ENCODE assay signal across 12 cellular contexts in the genomic region with DNA sequence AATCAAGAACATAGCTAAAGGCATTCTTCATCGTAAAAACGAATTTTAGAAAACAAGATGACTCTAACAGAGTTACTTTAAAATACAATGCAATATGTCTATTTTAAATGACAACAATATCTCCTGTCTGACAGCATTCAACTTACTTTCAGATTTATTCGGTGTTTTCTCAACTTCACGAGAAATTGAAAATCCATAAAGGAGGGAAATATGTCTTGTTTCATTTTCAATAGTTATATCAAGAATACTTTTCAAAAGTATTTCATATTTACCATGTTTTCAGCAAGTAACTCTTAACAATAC.
A peak's percentile ranks its signal among the peaks of the same experiment; 100 is the strongest.
DNase-seq lines count a peak whose midpoint lies in the region; ATAC-seq, FAIRE-seq and TF ChIP-seq lines count a peak whose summit lies in the region.
"Had no signal": no experiment of that assay in that cellular context is flagged by ENCODE, and none has a peak within 500 bp of the region (broad histone marks: within the 10 kb centered on the region; RNA-seq: fewer than 3 reads in every experiment).

No MANE protein-coding gene starts in this region.

- H3K27ac ChIP-seq in substantia nigra (ENCODE audit: low read depth, low read length, poor library complexity, severe bottlenecking), result peak overlapping the region; percentile 32
- H3K27ac ChIP-seq: BLaER1 had no signal

- peaks cover 28% of the 10 kb centered on the region for H3K4me1 Mint-ChIP-seq in WTC11

- H3K9ac ChIP-seq in endocrine pancreas (ENCODE audit: control insufficient read depth, insufficient read depth, low read length), result no peak overlapping the region
- H3K9ac ChIP-seq: BLaER1 had no signal

- H3K9me3 Mint-ChIP-seq in WTC11, result peaks cover 23% of the 10 kb centered on the region

- POLR2A ChIA-PET in WTC11 (lab: Charles Lee), result no interaction called here

- peaks cover 17% of the 10 kb centered on the region for H3K27me3 Mint-ChIP-seq in WTC11 (ENCODE audit: low read depth)

- CTCF ChIA-PET in WTC11 (lab: Charles Lee), result interaction anchor here (1.1 to 3.8 kb wide), 4 partner anchors 14 to 133 kb away, joined by 3 to 16 read pairs (median 8); no protein-coding TSS in a partner anchor

- no peaks in the 10 kb centered on the region for H3K27me3 ChIP-seq in endocrine pancreas (ENCODE audit: control insufficient read depth, insufficient read depth, low read length)
- H3K27me3 ChIP-seq: BLaER1, Peyer's patch had no signal

- H3K27ac Mint-ChIP-seq in WTC11, result peak overlapping the region; percentile 82

- H3K36me3 Mint-ChIP-seq in WTC11, result peaks cover 16% of the 10 kb centered on the region

- no peaks in the 10 kb centered on the region for H3K9me3 ChIP-seq in endocrine pancreas (ENCODE audit: control insufficient read depth, low read length)

- peak; percentile 23 for ATAC-seq in HG02885 (IDR thresholded peaks at IDR 0.05; ENCODE audit: poor library complexity, unreplicated experiment)
- no peak for ATAC-seq in WTC11

- no peak for TF ChIP-seq CTCF in WTC11 (IDR thresholded peaks at IDR 0.05)

- FAIRE-seq in GM19239 (lab: Jason Lieb, UNC), result no peak

- H3K4me1 ChIP-seq in endocrine pancreas (ENCODE audit: control insufficient read depth, insufficient read depth, low read length), result peaks cover 26% of the 10 kb centered on the region

- no peak overlapping the region for H3K4me3 Mint-ChIP-seq in WTC11
- H3K4me3 Mint-ChIP-seq: H9 had no signal

- peak overlapping the region; percentile 49 for H3K4me3 ChIP-seq in endocrine pancreas (ENCODE audit: control insufficient read depth, insufficient read depth, low read length)
- H3K4me3 ChIP-seq: BLaER1, Peyer's patch had no signal

- H3K36me3 ChIP-seq in endocrine pancreas (ENCODE audit: control insufficient read depth, insufficient read depth, low read length), result no peaks in the 10 kb centered on the region
- H3K36me3 ChIP-seq: BLaER1, Peyer's patch had no signal

- DNase-seq in WTC11 (ENCODE audit: low spot score) (no peak), substantia nigra (lab: John Stamatoyannopoulos, UW) (no peak), SHP77 treated with DMSO at 0.1 percent for 48 hours (lab: John Stamatoyannopoulos, UW) (no peak), NOMO-1 treated with dmso at 0.1 percent for 144 hours (lab: John Stamatoyannopoulos, UW; ENCODE audit: unreplicated experiment) (no peak), GM19239 (ENCODE audit: insufficient read length, low spot score) (no peak)
- DNase-seq: DMS 273 treated with DMSO at 0.1 percent for 48 hours, H9, Right ventricle myocardium superior had no signal

TF ChIP-seq in WTC11, 78 proteins besides CTCF, POLR2A, EP300 and RAD21:
- TF ChIP-seq ZNF512 (CRISPR knock-in tag; IDR thresholded peaks at IDR 0.05; ENCODE audit: borderline replicate concordance) (no peak), ZNF219 (CRISPR knock-in tag; IDR thresholded peaks at IDR 0.05; ENCODE audit: borderline replicate concordance) (no peak), SMAD3 (CRISPR knock-in tag; IDR thresholded peaks at IDR 0.05; ENCODE audit: borderline replicate concordance) (no peak), E2F5 (CRISPR knock-in tag; IDR thresholded peaks at IDR 0.05) (no peak), TEAD1 (CRISPR knock-in tag; IDR thresholded peaks at IDR 0.05) (no peak), AR (CRISPR knock-in tag; IDR thresholded peaks at IDR 0.05) (no peak)
- TF ChIP-seq, protein P1, sequence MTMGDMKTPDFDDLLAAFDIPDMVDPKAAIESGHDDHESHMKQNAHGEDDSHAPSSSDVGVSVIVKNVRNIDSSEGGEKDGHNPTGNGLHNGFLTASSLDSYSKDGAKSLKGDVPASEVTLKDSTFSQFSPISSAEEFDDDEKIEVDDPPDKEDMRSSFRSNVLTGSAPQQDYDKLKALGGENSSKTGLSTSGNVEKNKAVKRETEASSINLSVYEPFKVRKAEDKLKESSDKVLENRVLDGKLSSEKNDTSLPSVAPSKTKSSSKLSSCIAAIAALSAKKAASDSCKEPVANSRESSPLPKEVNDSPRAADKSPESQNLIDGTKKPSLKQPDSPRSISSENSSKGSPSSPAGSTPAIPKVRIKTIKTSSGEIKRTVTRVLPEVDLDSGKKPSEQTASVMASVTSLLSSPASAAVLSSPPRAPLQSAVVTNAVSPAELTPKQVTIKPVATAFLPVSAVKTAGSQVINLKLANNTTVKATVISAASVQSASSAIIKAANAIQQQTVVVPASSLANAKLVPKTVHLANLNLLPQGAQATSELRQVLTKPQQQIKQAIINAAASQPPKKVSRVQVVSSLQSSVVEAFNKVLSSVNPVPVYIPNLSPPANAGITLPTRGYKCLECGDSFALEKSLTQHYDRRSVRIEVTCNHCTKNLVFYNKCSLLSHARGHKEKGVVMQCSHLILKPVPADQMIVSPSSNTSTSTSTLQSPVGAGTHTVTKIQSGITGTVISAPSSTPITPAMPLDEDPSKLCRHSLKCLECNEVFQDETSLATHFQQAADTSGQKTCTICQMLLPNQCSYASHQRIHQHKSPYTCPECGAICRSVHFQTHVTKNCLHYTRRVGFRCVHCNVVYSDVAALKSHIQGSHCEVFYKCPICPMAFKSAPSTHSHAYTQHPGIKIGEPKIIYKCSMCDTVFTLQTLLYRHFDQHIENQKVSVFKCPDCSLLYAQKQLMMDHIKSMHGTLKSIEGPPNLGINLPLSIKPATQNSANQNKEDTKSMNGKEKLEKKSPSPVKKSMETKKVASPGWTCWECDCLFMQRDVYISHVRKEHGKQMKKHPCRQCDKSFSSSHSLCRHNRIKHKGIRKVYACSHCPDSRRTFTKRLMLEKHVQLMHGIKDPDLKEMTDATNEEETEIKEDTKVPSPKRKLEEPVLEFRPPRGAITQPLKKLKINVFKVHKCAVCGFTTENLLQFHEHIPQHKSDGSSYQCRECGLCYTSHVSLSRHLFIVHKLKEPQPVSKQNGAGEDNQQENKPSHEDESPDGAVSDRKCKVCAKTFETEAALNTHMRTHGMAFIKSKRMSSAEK (CRISPR knock-in tag; IDR thresholded peaks at IDR 0.05; ENCODE audit: borderline replicate concordance), result no peak
- TF ChIP-seq, protein P2, sequence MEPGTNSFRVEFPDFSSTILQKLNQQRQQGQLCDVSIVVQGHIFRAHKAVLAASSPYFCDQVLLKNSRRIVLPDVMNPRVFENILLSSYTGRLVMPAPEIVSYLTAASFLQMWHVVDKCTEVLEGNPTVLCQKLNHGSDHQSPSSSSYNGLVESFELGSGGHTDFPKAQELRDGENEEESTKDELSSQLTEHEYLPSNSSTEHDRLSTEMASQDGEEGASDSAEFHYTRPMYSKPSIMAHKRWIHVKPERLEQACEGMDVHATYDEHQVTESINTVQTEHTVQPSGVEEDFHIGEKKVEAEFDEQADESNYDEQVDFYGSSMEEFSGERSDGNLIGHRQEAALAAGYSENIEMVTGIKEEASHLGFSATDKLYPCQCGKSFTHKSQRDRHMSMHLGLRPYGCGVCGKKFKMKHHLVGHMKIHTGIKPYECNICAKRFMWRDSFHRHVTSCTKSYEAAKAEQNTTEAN (CRISPR knock-in tag; IDR thresholded peaks at IDR 0.05), result no peak
